ENCODE assay signal across 16 cellular contexts in the genomic region with DNA sequence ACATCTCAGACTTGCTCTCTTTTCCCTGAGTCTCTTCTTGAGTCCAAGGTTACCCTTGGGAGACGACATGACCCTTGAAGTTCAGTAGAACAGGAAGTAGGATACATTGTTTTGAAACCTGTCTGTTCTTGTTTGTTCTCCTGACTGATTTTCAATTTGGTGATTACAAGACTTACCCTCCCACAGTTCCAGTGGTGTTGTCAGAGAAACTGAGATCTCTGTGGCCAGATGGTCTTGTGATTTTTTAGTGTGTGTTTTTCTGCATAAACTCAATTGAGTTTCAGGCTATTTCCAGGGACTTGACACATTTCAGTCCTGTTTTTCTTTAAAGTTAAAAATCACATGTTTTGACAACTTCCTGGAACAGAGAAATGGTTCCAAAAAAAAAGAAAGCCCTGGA. TPM values are rescaled to one million over a fixed set of nuclear protein-coding genes. Genes with fewer than 3 reads are reported as not detected.
DNase-seq lines count a peak whose midpoint lies in the region; ATAC-seq and TF ChIP-seq lines count a peak whose summit lies in the region.
"Had no signal": no experiment of that assay in that cellular context is flagged by ENCODE, and none has a peak within 500 bp of the region (broad histone marks: within the 10 kb centered on the region; RNA-seq: fewer than 3 reads in every experiment).

No MANE protein-coding gene starts in this region.

- no peak overlapping the region for H3K9ac ChIP-seq in Karpas-422 (ENCODE audit: low read length)
- H3K9ac ChIP-seq: BLaER1 treated with 17β-estradiol and CSF1 and Interleukin-3, amounts not matched to agents 10 nM and 100 nM had no signal

- peaks cover 46% of the 10 kb centered on the region for H3K4me1 ChIP-seq in Karpas-422 (ENCODE audit: low read length)

- no peak for TF ChIP-seq CTCF in GM12864 (IDR thresholded peaks at IDR 0.05; ENCODE audit: low read depth, low read length, missing control alignments)

- peak overlapping the region; percentile 1; the same call in 1 of the 2 replicates for H3K27ac ChIP-seq in Karpas-422 (ENCODE audit: low read length)
- H3K27ac ChIP-seq: heart left ventricle, VCaP had no signal

- no peak overlapping the region for H2AFZ ChIP-seq in Karpas-422 (ENCODE audit: low read length)

- no peaks in the 10 kb centered on the region for H4K20me1 ChIP-seq in Karpas-422 (ENCODE audit: insufficient read depth, low read depth, low read length)

- no peaks in the 10 kb centered on the region for H3K9me2 ChIP-seq in Karpas-422 (replicated peaks; ENCODE audit: insufficient read depth, low read length)

- H3K4me3 ChIP-seq in GM12864 (ENCODE audit: low read depth, low read length) (no peak overlapping the region), Karpas-422 (ENCODE audit: low read length) (no peak overlapping the region)
- H3K4me3 ChIP-seq: BLaER1 treated with 17β-estradiol and CSF1 and Interleukin-3, amounts not matched to agents 10 nM and 100 nM; heart left ventricle had no signal

- peak; percentile 58 for ATAC-seq in GM19023 (IDR thresholded peaks at IDR 0.05; ENCODE audit: unreplicated experiment)
- peak; percentile 66 for ATAC-seq in HG02623 (IDR thresholded peaks at IDR 0.05; ENCODE audit: unreplicated experiment)
- ATAC-seq in HG03196 (IDR thresholded peaks at IDR 0.05; ENCODE audit: unreplicated experiment), result no peak
- ATAC-seq: HCT116, heart left ventricle had no signal

- H3K9me3 ChIP-seq in Karpas-422 (ENCODE audit: low read length), result no peaks in the 10 kb centered on the region
- H3K9me3 ChIP-seq: BLaER1 treated with 17β-estradiol and CSF1 and Interleukin-3, amounts not matched to agents 10 nM and 100 nM; heart left ventricle had no signal

- H3K27me3 ChIP-seq in Karpas-422 (ENCODE audit: low read length), result no peaks in the 10 kb centered on the region
- H3K27me3 ChIP-seq: BLaER1 treated with 17β-estradiol and CSF1 and Interleukin-3, amounts not matched to agents 10 nM and 100 nM; heart left ventricle had no signal

- H3K4me2 ChIP-seq in Karpas-422 (ENCODE audit: low read depth, low read length, poor library complexity, severe bottlenecking), result no peak overlapping the region
- H3K4me2 ChIP-seq: BLaER1 treated with 17β-estradiol and CSF1 and Interleukin-3, amounts not matched to agents 10 nM and 100 nM had no signal

- peaks cover 6% of the 10 kb centered on the region; the same call in 1 of the 2 replicates for H3K79me2 ChIP-seq in Karpas-422 (ENCODE audit: low read length)

- DNase-seq in GM12864 (ENCODE audit: low read depth), result peak; percentile 43
- no peak for DNase-seq in Karpas-422
- DNase-seq in NCI-H1092 (lab: John Stamatoyannopoulos, UW), result no peak
- DNase-seq in activated gamma-delta T cell (lab: John Stamatoyannopoulos, UW), result no peak
- no peak for DNase-seq in amniotic stem cell (lab: John Stamatoyannopoulos, UW)
- DNase-seq: heart left ventricle; NCI-H446 treated with DMSO at 0.1 percent for 48 hours; posterior cingulate gyrus; SHP77; stimulated activated CD4-positive, alpha-beta T cell treated with anti-CD3 and anti-CD28 coated beads, Interleukin-2, amount 100 ng/mL, for 24 hours had no signal

- H3K36me3 ChIP-seq in Karpas-422 (ENCODE audit: insufficient read depth, low read length), result peaks cover 87% of the 10 kb centered on the region

RNA-seq across cellular contexts. Expression of a gene that starts 22.3 kb away (rescaled TPM):
- total RNA-seq in Karpas-422 (2014; rRNA removed; shearing (Covaris generic); ENCODE audit: low replicate concordance), result 87.6 and 118 TPM in 2 replicates
